ENCODE assay signal across 2 cellular contexts in the genomic region with DNA sequence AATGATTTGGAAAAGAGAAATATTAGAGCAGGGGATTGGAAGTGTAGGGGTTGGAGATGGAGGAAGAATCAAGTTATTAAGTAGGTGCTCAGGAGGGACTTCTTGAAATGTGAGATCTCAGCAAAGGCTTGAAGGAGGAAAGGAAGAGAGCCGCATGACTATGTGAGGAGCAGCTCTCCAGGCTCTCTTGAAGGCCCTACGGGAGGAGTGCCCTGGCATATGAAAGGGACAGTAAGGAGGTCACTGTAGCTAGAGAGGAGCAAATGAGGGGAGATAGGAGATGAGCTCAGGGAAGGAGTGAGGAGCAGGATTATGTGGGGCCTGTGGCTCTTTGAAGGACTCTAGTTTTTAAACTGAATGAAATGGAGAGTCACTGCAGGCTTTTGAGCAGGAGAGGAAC.
TF ChIP-seq lines count a peak whose summit lies in the region.

No MANE protein-coding gene starts in this region.

TF ChIP-seq in GM23338, 12 proteins besides CTCF, POLR2A, EP300 and RAD21 (continued from another document):
- TF ChIP-seq STAT1 (IDR thresholded peaks at IDR 0.05; ENCODE audit: unreplicated experiment) (no peak), NANOG (IDR thresholded peaks at IDR 0.05; ENCODE audit: borderline replicate concordance) (no peak), ZNF114 (CRISPR knock-in tag; IDR thresholded peaks at IDR 0.05) (no peak), ZNF331 (CRISPR knock-in tag; IDR thresholded peaks at IDR 0.05; ENCODE audit: low read depth) (no peak), ETS1 (IDR thresholded peaks at IDR 0.05) (no peak), REST (IDR thresholded peaks at IDR 0.05; ENCODE audit: unreplicated experiment) (no peak), POLR2AphosphoS5 (IDR thresholded peaks at IDR 0.05; ENCODE audit: low read depth) (no peak), CREB1 (CRISPR knock-in tag; IDR thresholded peaks at IDR 0.05; ENCODE audit: low read depth) (no peak)
- TF ChIP-seq, protein P1, sequence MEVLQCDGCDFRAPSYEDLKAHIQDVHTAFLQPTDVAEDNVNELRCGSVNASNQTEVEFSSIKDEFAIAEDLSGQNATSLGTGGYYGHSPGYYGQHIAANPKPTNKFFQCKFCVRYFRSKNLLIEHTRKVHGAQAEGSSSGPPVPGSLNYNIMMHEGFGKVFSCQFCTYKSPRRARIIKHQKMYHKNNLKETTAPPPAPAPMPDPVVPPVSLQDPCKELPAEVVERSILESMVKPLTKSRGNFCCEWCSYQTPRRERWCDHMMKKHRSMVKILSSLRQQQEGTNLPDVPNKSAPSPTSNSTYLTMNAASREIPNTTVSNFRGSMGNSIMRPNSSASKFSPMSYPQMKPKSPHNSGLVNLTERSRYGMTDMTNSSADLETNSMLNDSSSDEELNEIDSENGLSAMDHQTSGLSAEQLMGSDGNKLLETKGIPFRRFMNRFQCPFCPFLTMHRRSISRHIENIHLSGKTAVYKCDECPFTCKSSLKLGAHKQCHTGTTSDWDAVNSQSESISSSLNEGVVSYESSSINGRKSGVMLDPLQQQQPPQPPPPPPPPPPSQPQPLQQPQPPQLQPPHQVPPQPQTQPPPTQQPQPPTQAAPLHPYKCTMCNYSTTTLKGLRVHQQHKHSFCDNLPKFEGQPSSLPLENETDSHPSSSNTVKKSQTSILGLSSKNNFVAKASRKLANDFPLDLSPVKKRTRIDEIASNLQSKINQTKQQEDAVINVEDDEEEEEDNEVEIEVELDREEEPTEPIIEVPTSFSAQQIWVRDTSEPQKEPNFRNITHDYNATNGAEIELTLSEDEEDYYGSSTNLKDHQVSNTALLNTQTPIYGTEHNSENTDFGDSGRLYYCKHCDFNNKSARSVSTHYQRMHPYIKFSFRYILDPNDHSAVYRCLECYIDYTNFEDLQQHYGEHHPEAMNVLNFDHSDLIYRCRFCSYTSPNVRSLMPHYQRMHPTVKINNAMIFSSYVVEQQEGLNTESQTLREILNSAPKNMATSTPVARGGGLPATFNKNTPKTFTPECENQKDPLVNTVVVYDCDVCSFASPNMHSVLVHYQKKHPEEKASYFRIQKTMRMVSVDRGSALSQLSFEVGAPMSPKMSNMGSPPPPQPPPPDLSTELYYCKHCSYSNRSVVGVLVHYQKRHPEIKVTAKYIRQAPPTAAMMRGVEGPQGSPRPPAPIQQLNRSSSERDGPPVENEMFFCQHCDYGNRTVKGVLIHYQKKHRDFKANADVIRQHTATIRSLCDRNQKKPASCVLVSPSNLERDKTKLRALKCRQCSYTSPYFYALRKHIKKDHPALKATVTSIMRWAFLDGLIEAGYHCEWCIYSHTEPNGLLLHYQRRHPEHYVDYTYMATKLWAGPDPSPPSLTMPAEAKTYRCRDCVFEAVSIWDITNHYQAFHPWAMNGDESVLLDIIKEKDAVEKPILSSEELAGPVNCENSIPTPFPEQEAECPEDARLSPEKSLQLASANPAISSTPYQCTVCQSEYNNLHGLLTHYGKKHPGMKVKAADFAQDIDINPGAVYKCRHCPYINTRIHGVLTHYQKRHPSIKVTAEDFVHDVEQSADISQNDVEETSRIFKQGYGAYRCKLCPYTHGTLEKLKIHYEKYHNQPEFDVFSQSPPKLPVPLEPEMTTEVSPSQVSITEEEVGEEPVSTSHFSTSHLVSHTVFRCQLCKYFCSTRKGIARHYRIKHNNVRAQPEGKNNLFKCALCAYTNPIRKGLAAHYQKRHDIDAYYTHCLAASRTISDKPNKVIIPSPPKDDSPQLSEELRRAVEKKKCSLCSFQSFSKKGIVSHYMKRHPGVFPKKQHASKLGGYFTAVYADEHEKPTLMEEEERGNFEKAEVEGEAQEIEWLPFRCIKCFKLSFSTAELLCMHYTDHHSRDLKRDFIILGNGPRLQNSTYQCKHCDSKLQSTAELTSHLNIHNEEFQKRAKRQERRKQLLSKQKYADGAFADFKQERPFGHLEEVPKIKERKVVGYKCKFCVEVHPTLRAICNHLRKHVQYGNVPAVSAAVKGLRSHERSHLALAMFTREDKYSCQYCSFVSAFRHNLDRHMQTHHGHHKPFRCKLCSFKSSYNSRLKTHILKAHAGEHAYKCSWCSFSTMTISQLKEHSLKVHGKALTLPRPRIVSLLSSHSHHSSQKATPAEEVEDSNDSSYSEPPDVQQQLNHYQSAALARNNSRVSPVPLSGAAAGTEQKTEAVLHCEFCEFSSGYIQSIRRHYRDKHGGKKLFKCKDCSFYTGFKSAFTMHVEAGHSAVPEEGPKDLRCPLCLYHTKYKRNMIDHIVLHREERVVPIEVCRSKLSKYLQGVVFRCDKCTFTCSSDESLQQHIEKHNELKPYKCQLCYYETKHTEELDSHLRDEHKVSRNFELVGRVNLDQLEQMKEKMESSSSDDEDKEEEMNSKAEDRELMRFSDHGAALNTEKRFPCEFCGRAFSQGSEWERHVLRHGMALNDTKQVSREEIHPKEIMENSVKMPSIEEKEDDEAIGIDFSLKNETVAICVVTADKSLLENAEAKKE (CRISPR knock-in tag; IDR thresholded peaks at IDR 0.05) = no peak

TF ChIP-seq in WTC11, 78 proteins besides CTCF, POLR2A, EP300 and RAD21 (continued from another document):
- TF ChIP-seq, protein P2, sequence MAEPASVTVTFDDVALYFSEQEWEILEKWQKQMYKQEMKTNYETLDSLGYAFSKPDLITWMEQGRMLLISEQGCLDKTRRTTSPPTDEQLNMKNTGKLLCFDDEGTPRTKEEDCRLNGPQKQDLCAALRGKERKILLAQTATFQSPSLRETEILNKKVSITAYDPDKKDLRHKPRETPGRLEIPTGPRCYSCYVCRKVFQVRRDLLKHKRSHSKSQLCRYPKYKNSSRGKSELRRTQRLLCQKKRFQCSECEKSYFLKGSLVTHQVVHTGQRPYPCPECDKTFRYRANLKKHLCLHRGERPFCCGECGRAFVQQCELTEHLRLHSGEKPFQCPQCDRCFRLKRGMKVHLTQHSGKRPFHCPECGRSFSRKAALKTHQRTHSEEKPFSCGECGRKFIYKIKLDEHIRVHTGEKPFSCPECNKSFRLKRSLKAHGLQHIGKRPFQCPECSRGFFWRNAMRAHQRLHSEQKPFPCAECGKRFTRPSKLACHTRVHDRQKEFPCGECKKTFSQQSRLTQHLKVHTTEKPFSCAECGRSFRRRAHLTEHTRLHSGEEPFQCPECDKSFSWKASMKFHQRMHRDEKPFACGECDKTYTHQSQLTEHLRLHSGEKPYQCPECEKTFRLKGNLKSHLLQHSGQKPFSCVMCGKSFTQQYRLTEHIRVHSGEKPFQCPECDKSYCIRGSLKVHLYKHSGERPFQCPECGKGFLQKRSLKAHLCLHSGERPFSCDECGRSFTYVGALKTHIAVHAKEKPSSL (CRISPR knock-in tag; conservative IDR thresholded peaks at IDR 0.05) = no peak
- TF ChIP-seq NR2C2 (CRISPR knock-in tag; IDR thresholded peaks at IDR 0.05) = no peak
- TF ChIP-seq, protein P3, sequence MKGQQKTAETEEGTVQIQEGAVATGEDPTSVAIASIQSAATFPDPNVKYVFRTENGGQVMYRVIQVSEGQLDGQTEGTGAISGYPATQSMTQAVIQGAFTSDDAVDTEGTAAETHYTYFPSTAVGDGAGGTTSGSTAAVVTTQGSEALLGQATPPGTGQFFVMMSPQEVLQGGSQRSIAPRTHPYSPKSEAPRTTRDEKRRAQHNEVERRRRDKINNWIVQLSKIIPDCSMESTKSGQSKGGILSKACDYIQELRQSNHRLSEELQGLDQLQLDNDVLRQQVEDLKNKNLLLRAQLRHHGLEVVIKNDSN (CRISPR knock-in tag; IDR thresholded peaks at IDR 0.05) = no peak
- no peak for TF ChIP-seq ZNF423 (CRISPR knock-in tag; IDR thresholded peaks at IDR 0.05)
- TF ChIP-seq TCF7 (CRISPR knock-in tag; IDR thresholded peaks at IDR 0.05; ENCODE audit: low read depth) = no peak
- TF ChIP-seq ATF6 (CRISPR knock-in tag; IDR thresholded peaks at IDR 0.05) = no peak
- no peak for TF ChIP-seq SMAD4 (CRISPR knock-in tag; IDR thresholded peaks at IDR 0.05)
- TF ChIP-seq ATF2 (CRISPR knock-in tag; IDR thresholded peaks at IDR 0.05; ENCODE audit: borderline replicate concordance, low read depth) = no peak
- no peak for TF ChIP-seq ZNF512 (CRISPR knock-in tag; IDR thresholded peaks at IDR 0.05; ENCODE audit: borderline replicate concordance)
- TF ChIP-seq NR3C1 (CRISPR knock-in tag; conservative IDR thresholded peaks at IDR 0.05; ENCODE audit: low read depth) = no peak
- TF ChIP-seq ETV6 (CRISPR knock-in tag; IDR thresholded peaks at IDR 0.05) = no peak
